ENCODE assay signal across 13 cellular contexts in genomic region chr2:10125842-10126596, GRCh38. TPM values are rescaled to one million over a fixed set of nuclear protein-coding genes. Genes with fewer than 3 reads are reported as not detected.
DNase-seq lines count a peak whose midpoint lies in the region; ATAC-seq and TF ChIP-seq lines count a peak whose summit lies in the region.
"Had no signal": no experiment of that assay in that cellular context is flagged by ENCODE, and none has a peak within 500 bp of the region (broad histone marks: within the 10 kb centered on the region; RNA-seq: fewer than 3 reads in every experiment).

No MANE protein-coding gene starts in this region.

- no peaks in the 10 kb centered on the region for H3K27me3 ChIP-seq in MM.1S (replicated peaks; ENCODE audit: insufficient read depth, low read length)
- H3K27me3 ChIP-seq: SJSA1 had no signal

- H3K4me1 Mint-ChIP-seq in activated naive CD4-positive, alpha-beta T cell treated with anti-CD3 and anti-CD28 coated beads for 36 hours (ENCODE audit: low read depth): peaks cover 49% of the 10 kb centered on the region
- peaks cover 71% of the 10 kb centered on the region for H3K4me1 Mint-ChIP-seq in brain
- H3K4me1 Mint-ChIP-seq in stimulated activated effector memory CD8-positive, alpha-beta T cell treated with anti-CD3 and anti-CD28 coated beads, Interleukin-12 subunit alpha, Interleukin-12 subunit beta, amount 100 ng/mL, for 72 hours: peaks cover 44% of the 10 kb centered on the region

- no peak overlapping the region for H3K27ac Mint-ChIP-seq in activated naive CD4-positive, alpha-beta T cell treated with anti-CD3 and anti-CD28 coated beads for 36 hours
- peak overlapping the region in 2 of 5 experiments; percentile 36 to 68 for H3K27ac Mint-ChIP-seq in brain
- peak overlapping the region; percentile 77 for H3K27ac Mint-ChIP-seq in stimulated activated effector memory CD8-positive, alpha-beta T cell treated with anti-CD3 and anti-CD28 coated beads, Interleukin-12 subunit alpha, Interleukin-12 subunit beta, amount 100 ng/mL, for 72 hours

- no peaks in the 10 kb centered on the region for H3K9me3 ChIP-seq in MM.1S (replicated peaks; ENCODE audit: insufficient read depth, low read length)
- H3K9me3 ChIP-seq: SJSA1 had no signal

- no peak for ATAC-seq in stimulated activated effector memory CD8-positive, alpha-beta T cell treated with anti-CD3 and anti-CD28 coated beads, Interleukin-12 subunit alpha, Interleukin-12 subunit beta, amount 100 ng/mL, for 72 hours
- ATAC-seq in HG02970 (IDR thresholded peaks at IDR 0.05; ENCODE audit: low FRiP score, unreplicated experiment) (no peak), GM21786 (IDR thresholded peaks at IDR 0.05; ENCODE audit: unreplicated experiment) (no peak)

- intact Hi-C loops in activated naive CD4-positive, alpha-beta T cell treated with anti-CD3 and anti-CD28 coated beads for 36 hours (cut with micrococcal nuclease): loop anchor here (10.0 kb wide), 1 partner anchor 521 kb away; no protein-coding TSS in a partner anchor

- H3K27me3 Mint-ChIP-seq in activated naive CD4-positive, alpha-beta T cell treated with anti-CD3 and anti-CD28 coated beads for 36 hours (ENCODE audit: low read depth): no peaks in the 10 kb centered on the region
- H3K27me3 Mint-ChIP-seq in brain: peaks cover 11% of the 10 kb centered on the region

- peaks cover 91% of the 10 kb centered on the region for H3K36me3 Mint-ChIP-seq in activated naive CD4-positive, alpha-beta T cell treated with anti-CD3 and anti-CD28 coated beads for 36 hours (ENCODE audit: low read depth)
- peaks cover 4% of the 10 kb centered on the region for H3K36me3 Mint-ChIP-seq in brain
- H3K36me3 Mint-ChIP-seq in stimulated activated effector memory CD8-positive, alpha-beta T cell treated with anti-CD3 and anti-CD28 coated beads, Interleukin-12 subunit alpha, Interleukin-12 subunit beta, amount 100 ng/mL, for 72 hours: peaks cover 100% of the 10 kb centered on the region

- H2AFZ ChIP-seq in MM.1S (ENCODE audit: low read length): no peak overlapping the region

- H3K79me2 ChIP-seq in MM.1S (ENCODE audit: low read length): peaks cover 91% of the 10 kb centered on the region

- H3K4me3 Mint-ChIP-seq in activated naive CD4-positive, alpha-beta T cell treated with anti-CD3 and anti-CD28 coated beads for 36 hours: peak overlapping the region; percentile 16
- peak overlapping the region in 3 of 5 experiments; percentile 1 to 24 (median 20) for H3K4me3 Mint-ChIP-seq in brain
- H3K4me3 Mint-ChIP-seq in stimulated activated effector memory CD8-positive, alpha-beta T cell treated with anti-CD3 and anti-CD28 coated beads, Interleukin-12 subunit alpha, Interleukin-12 subunit beta, amount 100 ng/mL, for 72 hours: peak overlapping the region; percentile 79

- H3K9ac ChIP-seq in MM.1S (ENCODE audit: low read length): peak overlapping the region; percentile 6; the same call in 1 of the 2 replicates

- peak overlapping the region; percentile 85; the same call in 1 of the 2 replicates for H3K4me2 ChIP-seq in MM.1S (ENCODE audit: low read depth, low read length)

- H3K4me1 ChIP-seq in MM.1S (ENCODE audit: low read length): peaks cover 15% of the 10 kb centered on the region

- H3K4me3 ChIP-seq in MM.1S (ENCODE audit: low read length): 0 out of 2 replicates have a peak overlapping the region, but pooled peaks have one; percentile 77
- H3K4me3 ChIP-seq: SJSA1 had no signal

- peaks cover 5% of the 10 kb centered on the region; the same call in 1 of the 2 replicates for H4K20me1 ChIP-seq in MM.1S (ENCODE audit: insufficient read depth, low read length)

- H3K27ac ChIP-seq in MM.1S (ENCODE audit: low read length): peak overlapping the region; percentile 26; the same call in 1 of the 2 replicates
- H3K27ac ChIP-seq: SJSA1 had no signal

- TF ChIP-seq CTCF in MM.1S (IDR thresholded peaks at IDR 0.05; ENCODE audit: low read length) (no peak), brain (conservative IDR thresholded peaks at IDR 0.05) (no peak)

- H3K9me2 ChIP-seq in MM.1S (replicated peaks; ENCODE audit: insufficient read depth, low read length): no peaks in the 10 kb centered on the region

- no peaks in the 10 kb centered on the region for H3K9me3 Mint-ChIP-seq in activated naive CD4-positive, alpha-beta T cell treated with anti-CD3 and anti-CD28 coated beads for 36 hours
- no peaks in the 10 kb centered on the region for H3K9me3 Mint-ChIP-seq in brain
- H3K9me3 Mint-ChIP-seq in stimulated activated effector memory CD8-positive, alpha-beta T cell treated with anti-CD3 and anti-CD28 coated beads, Interleukin-12 subunit alpha, Interleukin-12 subunit beta, amount 100 ng/mL, for 72 hours: no peaks in the 10 kb centered on the region

- H3K36me3 ChIP-seq in MM.1S (replicated peaks; ENCODE audit: insufficient read depth, low read length): peaks cover 9% of the 10 kb centered on the region; the same call in 1 of the 2 replicates

- peaks cover 82% of the 10 kb centered on the region for H3F3A ChIP-seq in MM.1S (ENCODE audit: insufficient read depth, low read length)

- no peak for DNase-seq in activated naive CD4-positive, alpha-beta T cell treated with anti-CD3 and anti-CD28 coated beads for 36 hours
- DNase-seq in activated naive CD4-positive, alpha-beta T cell treated with anti-CD3 and anti-CD28 coated beads, Interleukin-2, amount 50 U/mL, for 16 hours: no peak
- DNase-seq in MM.1S: no peak
- no peak for DNase-seq in stimulated activated effector memory CD8-positive, alpha-beta T cell treated with anti-CD3 and anti-CD28 coated beads, Interleukin-12 subunit alpha, Interleukin-12 subunit beta, amount 100 ng/mL, for 72 hours (ENCODE audit: low spot score in 2 of 2)
- DNase-seq in COR-L47 (lab: John Stamatoyannopoulos, UW): no peak
- DNase-seq: hypothalamus; NCI-H2081 treated with DMSO at 0.1 percent for 48 hours; occipital lobe; stimulated activated CD4-positive, alpha-beta T cell treated with anti-CD3 and anti-CD28 coated beads, Interleukin-15, amount 100 ng/mL, for 24 hours had no signal

- CTCF ChIA-PET in activated naive CD4-positive, alpha-beta T cell treated with anti-CD3 and anti-CD28 coated beads for 36 hours (lab: Charles Lee): interaction anchor here (0.8 to 1.8 kb wide), 5 partner anchors 13 to 309 kb away, joined by 3 to 9 read pairs (median 4); no protein-coding TSS in a partner anchor

RNA-seq across cellular contexts. Expression of gene RRM2, which starts 3.5 kb away (rescaled TPM):
- 100 to 1,000 TPM; 466 to 514 TPM for total RNA-seq in activated naive CD4-positive, alpha-beta T cell treated with anti-CD3 and anti-CD28 coated beads for 36 hours
- polyA plus RNA-seq in brain (ENCODE audit: insufficient read depth, low read depth, low replicate concordance): 45.9 TPM

RNA-seq across cellular contexts. Expression of gene CYS1, which starts 45.8 kb away (rescaled TPM):
- not detected for total RNA-seq in activated naive CD4-positive, alpha-beta T cell treated with anti-CD3 and anti-CD28 coated beads for 36 hours
- 1.7 TPM for polyA plus RNA-seq in brain (ENCODE audit: insufficient read depth, low read depth, low replicate concordance)

Comparison
In these comparisons a context has a peak if more than half of its experiments do, and no peak if none do; other contexts are left out.
1. H3K4me3 Mint-ChIP-seq: peak in every context shown above with its lines; median percentile 79 in stimulated activated effector memory CD8-positive, alpha-beta T cell treated with anti-CD3 and anti-CD28 coated beads, Interleukin-12 subunit alpha, Interleukin-12 subunit beta, amount 100 ng/mL, for 72 hours; 20 in brain; 16 in activated naive CD4-positive, alpha-beta T cell treated with anti-CD3 and anti-CD28 coated beads for 36 hours.